ENCODE assay signal across 1 cellular context in the genomic region with DNA sequence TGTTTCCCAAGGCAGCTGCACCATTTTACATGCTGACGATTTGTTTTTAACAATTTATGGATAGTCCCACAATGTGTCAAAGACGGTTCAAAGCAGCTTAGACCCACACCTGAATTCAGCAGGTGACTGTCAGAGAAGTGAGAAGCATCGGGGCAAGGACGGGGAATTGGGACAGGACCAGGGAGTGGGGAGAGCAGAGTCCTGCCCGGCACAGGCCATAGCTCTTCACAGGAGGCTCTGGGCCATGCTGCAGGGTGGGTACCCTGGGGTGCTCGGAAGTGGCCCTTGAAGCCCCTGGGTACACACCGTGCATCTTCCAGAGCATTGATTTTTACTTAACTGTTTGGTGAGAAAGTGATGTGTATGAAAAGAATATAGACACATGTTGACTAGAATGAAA.
TF ChIP-seq lines count a peak whose summit lies in the region.

No MANE protein-coding gene starts in this region.

TF ChIP-seq in GM23338, 12 proteins besides CTCF, POLR2A, EP300 and RAD21 (continued from another document):
- TF ChIP-seq, protein P1, sequence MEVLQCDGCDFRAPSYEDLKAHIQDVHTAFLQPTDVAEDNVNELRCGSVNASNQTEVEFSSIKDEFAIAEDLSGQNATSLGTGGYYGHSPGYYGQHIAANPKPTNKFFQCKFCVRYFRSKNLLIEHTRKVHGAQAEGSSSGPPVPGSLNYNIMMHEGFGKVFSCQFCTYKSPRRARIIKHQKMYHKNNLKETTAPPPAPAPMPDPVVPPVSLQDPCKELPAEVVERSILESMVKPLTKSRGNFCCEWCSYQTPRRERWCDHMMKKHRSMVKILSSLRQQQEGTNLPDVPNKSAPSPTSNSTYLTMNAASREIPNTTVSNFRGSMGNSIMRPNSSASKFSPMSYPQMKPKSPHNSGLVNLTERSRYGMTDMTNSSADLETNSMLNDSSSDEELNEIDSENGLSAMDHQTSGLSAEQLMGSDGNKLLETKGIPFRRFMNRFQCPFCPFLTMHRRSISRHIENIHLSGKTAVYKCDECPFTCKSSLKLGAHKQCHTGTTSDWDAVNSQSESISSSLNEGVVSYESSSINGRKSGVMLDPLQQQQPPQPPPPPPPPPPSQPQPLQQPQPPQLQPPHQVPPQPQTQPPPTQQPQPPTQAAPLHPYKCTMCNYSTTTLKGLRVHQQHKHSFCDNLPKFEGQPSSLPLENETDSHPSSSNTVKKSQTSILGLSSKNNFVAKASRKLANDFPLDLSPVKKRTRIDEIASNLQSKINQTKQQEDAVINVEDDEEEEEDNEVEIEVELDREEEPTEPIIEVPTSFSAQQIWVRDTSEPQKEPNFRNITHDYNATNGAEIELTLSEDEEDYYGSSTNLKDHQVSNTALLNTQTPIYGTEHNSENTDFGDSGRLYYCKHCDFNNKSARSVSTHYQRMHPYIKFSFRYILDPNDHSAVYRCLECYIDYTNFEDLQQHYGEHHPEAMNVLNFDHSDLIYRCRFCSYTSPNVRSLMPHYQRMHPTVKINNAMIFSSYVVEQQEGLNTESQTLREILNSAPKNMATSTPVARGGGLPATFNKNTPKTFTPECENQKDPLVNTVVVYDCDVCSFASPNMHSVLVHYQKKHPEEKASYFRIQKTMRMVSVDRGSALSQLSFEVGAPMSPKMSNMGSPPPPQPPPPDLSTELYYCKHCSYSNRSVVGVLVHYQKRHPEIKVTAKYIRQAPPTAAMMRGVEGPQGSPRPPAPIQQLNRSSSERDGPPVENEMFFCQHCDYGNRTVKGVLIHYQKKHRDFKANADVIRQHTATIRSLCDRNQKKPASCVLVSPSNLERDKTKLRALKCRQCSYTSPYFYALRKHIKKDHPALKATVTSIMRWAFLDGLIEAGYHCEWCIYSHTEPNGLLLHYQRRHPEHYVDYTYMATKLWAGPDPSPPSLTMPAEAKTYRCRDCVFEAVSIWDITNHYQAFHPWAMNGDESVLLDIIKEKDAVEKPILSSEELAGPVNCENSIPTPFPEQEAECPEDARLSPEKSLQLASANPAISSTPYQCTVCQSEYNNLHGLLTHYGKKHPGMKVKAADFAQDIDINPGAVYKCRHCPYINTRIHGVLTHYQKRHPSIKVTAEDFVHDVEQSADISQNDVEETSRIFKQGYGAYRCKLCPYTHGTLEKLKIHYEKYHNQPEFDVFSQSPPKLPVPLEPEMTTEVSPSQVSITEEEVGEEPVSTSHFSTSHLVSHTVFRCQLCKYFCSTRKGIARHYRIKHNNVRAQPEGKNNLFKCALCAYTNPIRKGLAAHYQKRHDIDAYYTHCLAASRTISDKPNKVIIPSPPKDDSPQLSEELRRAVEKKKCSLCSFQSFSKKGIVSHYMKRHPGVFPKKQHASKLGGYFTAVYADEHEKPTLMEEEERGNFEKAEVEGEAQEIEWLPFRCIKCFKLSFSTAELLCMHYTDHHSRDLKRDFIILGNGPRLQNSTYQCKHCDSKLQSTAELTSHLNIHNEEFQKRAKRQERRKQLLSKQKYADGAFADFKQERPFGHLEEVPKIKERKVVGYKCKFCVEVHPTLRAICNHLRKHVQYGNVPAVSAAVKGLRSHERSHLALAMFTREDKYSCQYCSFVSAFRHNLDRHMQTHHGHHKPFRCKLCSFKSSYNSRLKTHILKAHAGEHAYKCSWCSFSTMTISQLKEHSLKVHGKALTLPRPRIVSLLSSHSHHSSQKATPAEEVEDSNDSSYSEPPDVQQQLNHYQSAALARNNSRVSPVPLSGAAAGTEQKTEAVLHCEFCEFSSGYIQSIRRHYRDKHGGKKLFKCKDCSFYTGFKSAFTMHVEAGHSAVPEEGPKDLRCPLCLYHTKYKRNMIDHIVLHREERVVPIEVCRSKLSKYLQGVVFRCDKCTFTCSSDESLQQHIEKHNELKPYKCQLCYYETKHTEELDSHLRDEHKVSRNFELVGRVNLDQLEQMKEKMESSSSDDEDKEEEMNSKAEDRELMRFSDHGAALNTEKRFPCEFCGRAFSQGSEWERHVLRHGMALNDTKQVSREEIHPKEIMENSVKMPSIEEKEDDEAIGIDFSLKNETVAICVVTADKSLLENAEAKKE (CRISPR knock-in tag; IDR thresholded peaks at IDR 0.05), result no peak
- TF ChIP-seq ZNF331 (CRISPR knock-in tag; IDR thresholded peaks at IDR 0.05; ENCODE audit: low read depth) (no peak), JUNB (IDR thresholded peaks at IDR 0.05; ENCODE audit: unreplicated experiment) (no peak), POLR2AphosphoS5 (IDR thresholded peaks at IDR 0.05; ENCODE audit: low read depth) (no peak), NANOG (IDR thresholded peaks at IDR 0.05; ENCODE audit: borderline replicate concordance) (no peak), CREB1 (CRISPR knock-in tag; IDR thresholded peaks at IDR 0.05; ENCODE audit: low read depth) (no peak)
- TF ChIP-seq, protein P2, sequence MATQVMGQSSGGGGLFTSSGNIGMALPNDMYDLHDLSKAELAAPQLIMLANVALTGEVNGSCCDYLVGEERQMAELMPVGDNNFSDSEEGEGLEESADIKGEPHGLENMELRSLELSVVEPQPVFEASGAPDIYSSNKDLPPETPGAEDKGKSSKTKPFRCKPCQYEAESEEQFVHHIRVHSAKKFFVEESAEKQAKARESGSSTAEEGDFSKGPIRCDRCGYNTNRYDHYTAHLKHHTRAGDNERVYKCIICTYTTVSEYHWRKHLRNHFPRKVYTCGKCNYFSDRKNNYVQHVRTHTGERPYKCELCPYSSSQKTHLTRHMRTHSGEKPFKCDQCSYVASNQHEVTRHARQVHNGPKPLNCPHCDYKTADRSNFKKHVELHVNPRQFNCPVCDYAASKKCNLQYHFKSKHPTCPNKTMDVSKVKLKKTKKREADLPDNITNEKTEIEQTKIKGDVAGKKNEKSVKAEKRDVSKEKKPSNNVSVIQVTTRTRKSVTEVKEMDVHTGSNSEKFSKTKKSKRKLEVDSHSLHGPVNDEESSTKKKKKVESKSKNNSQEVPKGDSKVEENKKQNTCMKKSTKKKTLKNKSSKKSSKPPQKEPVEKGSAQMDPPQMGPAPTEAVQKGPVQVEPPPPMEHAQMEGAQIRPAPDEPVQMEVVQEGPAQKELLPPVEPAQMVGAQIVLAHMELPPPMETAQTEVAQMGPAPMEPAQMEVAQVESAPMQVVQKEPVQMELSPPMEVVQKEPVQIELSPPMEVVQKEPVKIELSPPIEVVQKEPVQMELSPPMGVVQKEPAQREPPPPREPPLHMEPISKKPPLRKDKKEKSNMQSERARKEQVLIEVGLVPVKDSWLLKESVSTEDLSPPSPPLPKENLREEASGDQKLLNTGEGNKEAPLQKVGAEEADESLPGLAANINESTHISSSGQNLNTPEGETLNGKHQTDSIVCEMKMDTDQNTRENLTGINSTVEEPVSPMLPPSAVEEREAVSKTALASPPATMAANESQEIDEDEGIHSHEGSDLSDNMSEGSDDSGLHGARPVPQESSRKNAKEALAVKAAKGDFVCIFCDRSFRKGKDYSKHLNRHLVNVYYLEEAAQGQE (IDR thresholded peaks at IDR 0.05; ENCODE audit: unreplicated experiment), result no peak
- TF ChIP-seq, protein P3, sequence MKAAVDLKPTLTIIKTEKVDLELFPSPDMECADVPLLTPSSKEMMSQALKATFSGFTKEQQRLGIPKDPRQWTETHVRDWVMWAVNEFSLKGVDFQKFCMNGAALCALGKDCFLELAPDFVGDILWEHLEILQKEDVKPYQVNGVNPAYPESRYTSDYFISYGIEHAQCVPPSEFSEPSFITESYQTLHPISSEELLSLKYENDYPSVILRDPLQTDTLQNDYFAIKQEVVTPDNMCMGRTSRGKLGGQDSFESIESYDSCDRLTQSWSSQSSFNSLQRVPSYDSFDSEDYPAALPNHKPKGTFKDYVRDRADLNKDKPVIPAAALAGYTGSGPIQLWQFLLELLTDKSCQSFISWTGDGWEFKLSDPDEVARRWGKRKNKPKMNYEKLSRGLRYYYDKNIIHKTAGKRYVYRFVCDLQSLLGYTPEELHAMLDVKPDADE (IDR thresholded peaks at IDR 0.05), result no peak
TF ChIP-seq in GM23338: peak in this region for 0.
